1 cellular context compared by ENCODE assay signal in the genomic region with DNA sequence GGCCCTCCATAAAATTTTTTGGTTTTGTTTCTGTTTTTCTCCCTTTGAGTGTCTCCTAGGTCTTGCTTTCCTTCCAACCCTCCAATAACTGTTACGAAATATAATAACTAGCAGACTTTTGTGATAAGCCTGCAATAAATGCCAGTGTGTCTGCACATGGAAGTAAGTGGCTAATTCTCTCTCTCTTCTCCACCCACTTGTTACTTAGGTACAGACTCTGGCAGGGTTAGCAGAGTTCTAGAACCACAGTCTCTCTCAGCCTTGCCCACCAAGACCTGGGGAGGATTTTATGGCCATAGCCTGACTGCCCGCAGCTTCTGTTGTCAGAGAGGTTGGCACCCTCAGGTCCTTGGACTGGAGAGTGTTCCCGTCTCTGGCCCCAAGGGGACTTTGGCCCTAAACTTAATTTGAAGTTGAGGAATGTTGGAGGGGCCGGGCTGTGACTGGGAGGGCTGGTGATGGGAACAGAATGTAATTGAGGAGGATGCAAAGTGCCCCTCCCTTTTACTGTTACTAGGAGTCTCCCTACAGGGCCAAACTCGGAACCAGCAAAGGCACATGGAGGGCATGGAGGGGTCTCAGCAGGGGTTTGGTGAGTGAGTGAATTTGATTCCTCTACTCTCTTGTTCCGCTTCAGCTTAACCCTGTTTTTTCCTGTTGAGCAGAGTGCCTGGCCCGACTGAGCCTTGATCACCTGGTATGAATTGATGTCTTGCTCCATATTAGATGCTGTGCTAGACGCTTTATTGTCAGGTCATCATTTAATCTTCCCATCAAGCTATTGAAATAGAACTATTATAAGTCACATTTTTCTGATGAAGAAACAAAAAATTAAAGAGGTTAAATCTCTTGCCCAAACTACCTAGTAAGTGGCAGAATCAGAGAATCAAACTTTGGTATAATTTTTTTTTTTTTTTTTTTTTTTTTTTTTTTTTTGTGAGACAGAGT.
TF ChIP-seq lines count a peak whose summit lies in the region.

No MANE protein-coding gene starts in this region.

TF ChIP-seq in GM23338, 12 proteins besides CTCF, POLR2A, EP300 and RAD21:
- no peak for TF ChIP-seq POLR2AphosphoS5 (IDR thresholded peaks at IDR 0.05; ENCODE audit: low read depth)
- TF ChIP-seq, protein P1, sequence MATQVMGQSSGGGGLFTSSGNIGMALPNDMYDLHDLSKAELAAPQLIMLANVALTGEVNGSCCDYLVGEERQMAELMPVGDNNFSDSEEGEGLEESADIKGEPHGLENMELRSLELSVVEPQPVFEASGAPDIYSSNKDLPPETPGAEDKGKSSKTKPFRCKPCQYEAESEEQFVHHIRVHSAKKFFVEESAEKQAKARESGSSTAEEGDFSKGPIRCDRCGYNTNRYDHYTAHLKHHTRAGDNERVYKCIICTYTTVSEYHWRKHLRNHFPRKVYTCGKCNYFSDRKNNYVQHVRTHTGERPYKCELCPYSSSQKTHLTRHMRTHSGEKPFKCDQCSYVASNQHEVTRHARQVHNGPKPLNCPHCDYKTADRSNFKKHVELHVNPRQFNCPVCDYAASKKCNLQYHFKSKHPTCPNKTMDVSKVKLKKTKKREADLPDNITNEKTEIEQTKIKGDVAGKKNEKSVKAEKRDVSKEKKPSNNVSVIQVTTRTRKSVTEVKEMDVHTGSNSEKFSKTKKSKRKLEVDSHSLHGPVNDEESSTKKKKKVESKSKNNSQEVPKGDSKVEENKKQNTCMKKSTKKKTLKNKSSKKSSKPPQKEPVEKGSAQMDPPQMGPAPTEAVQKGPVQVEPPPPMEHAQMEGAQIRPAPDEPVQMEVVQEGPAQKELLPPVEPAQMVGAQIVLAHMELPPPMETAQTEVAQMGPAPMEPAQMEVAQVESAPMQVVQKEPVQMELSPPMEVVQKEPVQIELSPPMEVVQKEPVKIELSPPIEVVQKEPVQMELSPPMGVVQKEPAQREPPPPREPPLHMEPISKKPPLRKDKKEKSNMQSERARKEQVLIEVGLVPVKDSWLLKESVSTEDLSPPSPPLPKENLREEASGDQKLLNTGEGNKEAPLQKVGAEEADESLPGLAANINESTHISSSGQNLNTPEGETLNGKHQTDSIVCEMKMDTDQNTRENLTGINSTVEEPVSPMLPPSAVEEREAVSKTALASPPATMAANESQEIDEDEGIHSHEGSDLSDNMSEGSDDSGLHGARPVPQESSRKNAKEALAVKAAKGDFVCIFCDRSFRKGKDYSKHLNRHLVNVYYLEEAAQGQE (IDR thresholded peaks at IDR 0.05; ENCODE audit: unreplicated experiment) = no peak
- TF ChIP-seq JUNB (IDR thresholded peaks at IDR 0.05; ENCODE audit: unreplicated experiment) = no peak
- TF ChIP-seq ZNF114 (CRISPR knock-in tag; IDR thresholded peaks at IDR 0.05) = no peak
- no peak for TF ChIP-seq STAT1 (IDR thresholded peaks at IDR 0.05; ENCODE audit: unreplicated experiment)
- no peak for TF ChIP-seq EZH2 (IDR thresholded peaks at IDR 0.05; ENCODE audit: low read depth, unreplicated experiment)
- no peak for TF ChIP-seq NANOG (IDR thresholded peaks at IDR 0.05; ENCODE audit: borderline replicate concordance)
- TF ChIP-seq EZH2phosphoT487 (IDR thresholded peaks at IDR 0.05; ENCODE audit: unreplicated experiment) = no peak
- TF ChIP-seq, protein P2, sequence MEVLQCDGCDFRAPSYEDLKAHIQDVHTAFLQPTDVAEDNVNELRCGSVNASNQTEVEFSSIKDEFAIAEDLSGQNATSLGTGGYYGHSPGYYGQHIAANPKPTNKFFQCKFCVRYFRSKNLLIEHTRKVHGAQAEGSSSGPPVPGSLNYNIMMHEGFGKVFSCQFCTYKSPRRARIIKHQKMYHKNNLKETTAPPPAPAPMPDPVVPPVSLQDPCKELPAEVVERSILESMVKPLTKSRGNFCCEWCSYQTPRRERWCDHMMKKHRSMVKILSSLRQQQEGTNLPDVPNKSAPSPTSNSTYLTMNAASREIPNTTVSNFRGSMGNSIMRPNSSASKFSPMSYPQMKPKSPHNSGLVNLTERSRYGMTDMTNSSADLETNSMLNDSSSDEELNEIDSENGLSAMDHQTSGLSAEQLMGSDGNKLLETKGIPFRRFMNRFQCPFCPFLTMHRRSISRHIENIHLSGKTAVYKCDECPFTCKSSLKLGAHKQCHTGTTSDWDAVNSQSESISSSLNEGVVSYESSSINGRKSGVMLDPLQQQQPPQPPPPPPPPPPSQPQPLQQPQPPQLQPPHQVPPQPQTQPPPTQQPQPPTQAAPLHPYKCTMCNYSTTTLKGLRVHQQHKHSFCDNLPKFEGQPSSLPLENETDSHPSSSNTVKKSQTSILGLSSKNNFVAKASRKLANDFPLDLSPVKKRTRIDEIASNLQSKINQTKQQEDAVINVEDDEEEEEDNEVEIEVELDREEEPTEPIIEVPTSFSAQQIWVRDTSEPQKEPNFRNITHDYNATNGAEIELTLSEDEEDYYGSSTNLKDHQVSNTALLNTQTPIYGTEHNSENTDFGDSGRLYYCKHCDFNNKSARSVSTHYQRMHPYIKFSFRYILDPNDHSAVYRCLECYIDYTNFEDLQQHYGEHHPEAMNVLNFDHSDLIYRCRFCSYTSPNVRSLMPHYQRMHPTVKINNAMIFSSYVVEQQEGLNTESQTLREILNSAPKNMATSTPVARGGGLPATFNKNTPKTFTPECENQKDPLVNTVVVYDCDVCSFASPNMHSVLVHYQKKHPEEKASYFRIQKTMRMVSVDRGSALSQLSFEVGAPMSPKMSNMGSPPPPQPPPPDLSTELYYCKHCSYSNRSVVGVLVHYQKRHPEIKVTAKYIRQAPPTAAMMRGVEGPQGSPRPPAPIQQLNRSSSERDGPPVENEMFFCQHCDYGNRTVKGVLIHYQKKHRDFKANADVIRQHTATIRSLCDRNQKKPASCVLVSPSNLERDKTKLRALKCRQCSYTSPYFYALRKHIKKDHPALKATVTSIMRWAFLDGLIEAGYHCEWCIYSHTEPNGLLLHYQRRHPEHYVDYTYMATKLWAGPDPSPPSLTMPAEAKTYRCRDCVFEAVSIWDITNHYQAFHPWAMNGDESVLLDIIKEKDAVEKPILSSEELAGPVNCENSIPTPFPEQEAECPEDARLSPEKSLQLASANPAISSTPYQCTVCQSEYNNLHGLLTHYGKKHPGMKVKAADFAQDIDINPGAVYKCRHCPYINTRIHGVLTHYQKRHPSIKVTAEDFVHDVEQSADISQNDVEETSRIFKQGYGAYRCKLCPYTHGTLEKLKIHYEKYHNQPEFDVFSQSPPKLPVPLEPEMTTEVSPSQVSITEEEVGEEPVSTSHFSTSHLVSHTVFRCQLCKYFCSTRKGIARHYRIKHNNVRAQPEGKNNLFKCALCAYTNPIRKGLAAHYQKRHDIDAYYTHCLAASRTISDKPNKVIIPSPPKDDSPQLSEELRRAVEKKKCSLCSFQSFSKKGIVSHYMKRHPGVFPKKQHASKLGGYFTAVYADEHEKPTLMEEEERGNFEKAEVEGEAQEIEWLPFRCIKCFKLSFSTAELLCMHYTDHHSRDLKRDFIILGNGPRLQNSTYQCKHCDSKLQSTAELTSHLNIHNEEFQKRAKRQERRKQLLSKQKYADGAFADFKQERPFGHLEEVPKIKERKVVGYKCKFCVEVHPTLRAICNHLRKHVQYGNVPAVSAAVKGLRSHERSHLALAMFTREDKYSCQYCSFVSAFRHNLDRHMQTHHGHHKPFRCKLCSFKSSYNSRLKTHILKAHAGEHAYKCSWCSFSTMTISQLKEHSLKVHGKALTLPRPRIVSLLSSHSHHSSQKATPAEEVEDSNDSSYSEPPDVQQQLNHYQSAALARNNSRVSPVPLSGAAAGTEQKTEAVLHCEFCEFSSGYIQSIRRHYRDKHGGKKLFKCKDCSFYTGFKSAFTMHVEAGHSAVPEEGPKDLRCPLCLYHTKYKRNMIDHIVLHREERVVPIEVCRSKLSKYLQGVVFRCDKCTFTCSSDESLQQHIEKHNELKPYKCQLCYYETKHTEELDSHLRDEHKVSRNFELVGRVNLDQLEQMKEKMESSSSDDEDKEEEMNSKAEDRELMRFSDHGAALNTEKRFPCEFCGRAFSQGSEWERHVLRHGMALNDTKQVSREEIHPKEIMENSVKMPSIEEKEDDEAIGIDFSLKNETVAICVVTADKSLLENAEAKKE (CRISPR knock-in tag; IDR thresholded peaks at IDR 0.05) = no peak
- TF ChIP-seq, protein P3, sequence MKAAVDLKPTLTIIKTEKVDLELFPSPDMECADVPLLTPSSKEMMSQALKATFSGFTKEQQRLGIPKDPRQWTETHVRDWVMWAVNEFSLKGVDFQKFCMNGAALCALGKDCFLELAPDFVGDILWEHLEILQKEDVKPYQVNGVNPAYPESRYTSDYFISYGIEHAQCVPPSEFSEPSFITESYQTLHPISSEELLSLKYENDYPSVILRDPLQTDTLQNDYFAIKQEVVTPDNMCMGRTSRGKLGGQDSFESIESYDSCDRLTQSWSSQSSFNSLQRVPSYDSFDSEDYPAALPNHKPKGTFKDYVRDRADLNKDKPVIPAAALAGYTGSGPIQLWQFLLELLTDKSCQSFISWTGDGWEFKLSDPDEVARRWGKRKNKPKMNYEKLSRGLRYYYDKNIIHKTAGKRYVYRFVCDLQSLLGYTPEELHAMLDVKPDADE (IDR thresholded peaks at IDR 0.05) = no peak
